In the genomic region with DNA sequence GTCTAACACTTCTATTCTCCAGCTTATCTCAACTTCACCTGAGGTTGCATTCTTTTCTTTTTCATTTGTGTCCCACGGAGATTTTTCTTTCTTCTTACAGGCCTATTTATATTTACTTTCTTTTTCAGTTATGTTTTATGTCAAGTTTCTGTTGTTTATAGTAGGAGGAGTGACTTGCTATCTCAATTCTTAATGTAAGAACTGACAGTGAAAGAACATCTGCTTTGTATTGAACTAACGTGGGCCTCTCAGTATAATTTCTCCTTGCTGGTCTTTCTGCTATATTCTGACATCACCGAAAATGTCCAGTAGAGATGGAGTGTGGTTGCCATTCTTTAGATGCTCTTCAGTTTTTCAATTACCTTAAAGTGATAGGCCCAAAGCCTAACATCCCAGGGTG, we compare ENCODE assay signal across 12 cellular contexts.
A peak's percentile ranks its signal among the peaks of the same experiment; 100 is the strongest.
DNase-seq lines count a peak whose midpoint lies in the region; ATAC-seq, FAIRE-seq and TF ChIP-seq lines count a peak whose summit lies in the region.
"Had no signal": no experiment of that assay in that cellular context is flagged by ENCODE, and none has a peak within 500 bp of the region (broad histone marks: within the 10 kb centered on the region; RNA-seq: fewer than 3 reads in every experiment).

No MANE protein-coding gene starts in this region.

- no peaks in the 10 kb centered on the region for H3K9me2 ChIP-seq in GM23338 (ENCODE audit: insufficient read depth)

- H3K4me3 ChIP-seq in adipocyte (ENCODE audit: low read length) = no peak overlapping the region
- no peak overlapping the region for H3K4me3 ChIP-seq in GM23338
- no peak overlapping the region for H3K4me3 ChIP-seq in pancreas

- H3K9me3 Mint-ChIP-seq in GM23338 = no peaks in the 10 kb centered on the region
- H3K9me3 Mint-ChIP-seq: brain had no signal

- no peak for FAIRE-seq in pancreas (lab: Jason Lieb, UNC)
- FAIRE-seq: keratinocyte had no signal

- H3K27ac ChIP-seq in GM23338 (ENCODE audit: low read depth) (no peak overlapping the region), pancreas (no peak overlapping the region)
- H3K27ac ChIP-seq: neutrophil had no signal

- H3K27me3 Mint-ChIP-seq in GM23338 (ENCODE audit: insufficient read depth, low read depth, poor library complexity) = no peaks in the 10 kb centered on the region
- H3K27me3 Mint-ChIP-seq: brain had no signal

- H2AFZ ChIP-seq in GM23338 = no peak overlapping the region

- no peaks in the 10 kb centered on the region for H3K36me3 Mint-ChIP-seq in GM23338 (ENCODE audit: low read depth)
- H3K36me3 Mint-ChIP-seq: brain had no signal

- H3K4me1 Mint-ChIP-seq in GM23338 = no peaks in the 10 kb centered on the region

- H3K4me3 Mint-ChIP-seq in GM23338 = no peak overlapping the region

- WGBS in pancreas, 2 donors = 65 to 76% methylated on average over 3 of the region's 3 CpGs

- no peak overlapping the region for H3K27ac Mint-ChIP-seq in GM23338

- ATAC-seq in GM18508 (IDR thresholded peaks at IDR 0.05; ENCODE audit: insufficient read depth, unreplicated experiment) (peak; percentile 68), GM21390 (IDR thresholded peaks at IDR 0.05; ENCODE audit: unreplicated experiment) (peak; percentile 91), HG03045 (IDR thresholded peaks at IDR 0.05; ENCODE audit: unreplicated experiment) (peak; percentile 83), GM23338 (no peak), pancreas (no peak)

- no peaks in the 10 kb centered on the region for H3F3A ChIP-seq in GM23338 (replicated peaks; ENCODE audit: low read depth)

- no peak overlapping the region for H3K9ac ChIP-seq in adipocyte (ENCODE audit: low read length)

- H3K36me3 ChIP-seq in adipocyte (ENCODE audit: control insufficient read depth, insufficient read depth, low read length, severe bottlenecking) = no peaks in the 10 kb centered on the region
- H3K36me3 ChIP-seq in GM23338 (ENCODE audit: insufficient read depth) = no peaks in the 10 kb centered on the region
- H3K36me3 ChIP-seq in pancreas = no peaks in the 10 kb centered on the region
- H3K36me3 ChIP-seq: neutrophil had no signal

- no peak overlapping the region for H3K4me2 ChIP-seq in GM23338

- H3K4me1 ChIP-seq in adipocyte (ENCODE audit: control insufficient read depth, insufficient read depth, low read length) (peaks cover 6% of the 10 kb centered on the region), GM23338 (ENCODE audit: insufficient read depth) (no peaks in the 10 kb centered on the region), pancreas (no peaks in the 10 kb centered on the region)

- DNase-seq in adipocyte (ENCODE audit: low read depth) (peak; percentile 14), GM23338 (ENCODE audit: low spot score) (no peak), AG20443 (ENCODE audit: low spot score) (no peak), NOMO-1 (lab: John Stamatoyannopoulos, UW; ENCODE audit: unreplicated experiment in 2 of 2) (no peak), pancreas (no peak)
- DNase-seq: KG1 had no signal

- no peaks in the 10 kb centered on the region for H4K20me1 ChIP-seq in GM23338 (replicated peaks; ENCODE audit: insufficient read depth)

- H3K27me3 ChIP-seq in adipocyte (replicated peaks; ENCODE audit: control insufficient read depth, insufficient read depth, low read length) (no peaks in the 10 kb centered on the region), GM23338 (ENCODE audit: insufficient read depth) (no peaks in the 10 kb centered on the region), pancreas (no peaks in the 10 kb centered on the region)
- H3K27me3 ChIP-seq: neutrophil had no signal

- intact Hi-C loops in pancreas (cut with DNase I) = no loop called here

- TF ChIP-seq CTCF in GM23338 (conservative IDR thresholded peaks at IDR 0.05; ENCODE audit: low read depth in 2 of 2) (no peak), pancreas (IDR thresholded peaks at IDR 0.05) (no peak)

- H3K9me3 ChIP-seq in adipocyte (ENCODE audit: control insufficient read depth, low read length) (no peaks in the 10 kb centered on the region), pancreas (no peaks in the 10 kb centered on the region)
- H3K9me3 ChIP-seq: neutrophil had no signal

- no peaks in the 10 kb centered on the region for H3K79me2 ChIP-seq in GM23338 (replicated peaks; ENCODE audit: insufficient read depth)

TF ChIP-seq in GM23338, 12 proteins besides CTCF, POLR2A, EP300 and RAD21 (continues in another document):
- TF ChIP-seq REST (IDR thresholded peaks at IDR 0.05; ENCODE audit: unreplicated experiment) (no peak), CREB1 (CRISPR knock-in tag; IDR thresholded peaks at IDR 0.05; ENCODE audit: low read depth) (no peak), EZH2 (IDR thresholded peaks at IDR 0.05; ENCODE audit: low read depth, unreplicated experiment) (no peak), STAT1 (IDR thresholded peaks at IDR 0.05; ENCODE audit: unreplicated experiment) (no peak), ZNF114 (CRISPR knock-in tag; IDR thresholded peaks at IDR 0.05) (no peak), ZNF331 (CRISPR knock-in tag; IDR thresholded peaks at IDR 0.05; ENCODE audit: low read depth) (no peak), POLR2AphosphoS5 (IDR thresholded peaks at IDR 0.05; ENCODE audit: low read depth) (no peak), JUNB (IDR thresholded peaks at IDR 0.05; ENCODE audit: unreplicated experiment) (no peak), EZH2phosphoT487 (IDR thresholded peaks at IDR 0.05; ENCODE audit: unreplicated experiment) (no peak)
- TF ChIP-seq, protein P1, sequence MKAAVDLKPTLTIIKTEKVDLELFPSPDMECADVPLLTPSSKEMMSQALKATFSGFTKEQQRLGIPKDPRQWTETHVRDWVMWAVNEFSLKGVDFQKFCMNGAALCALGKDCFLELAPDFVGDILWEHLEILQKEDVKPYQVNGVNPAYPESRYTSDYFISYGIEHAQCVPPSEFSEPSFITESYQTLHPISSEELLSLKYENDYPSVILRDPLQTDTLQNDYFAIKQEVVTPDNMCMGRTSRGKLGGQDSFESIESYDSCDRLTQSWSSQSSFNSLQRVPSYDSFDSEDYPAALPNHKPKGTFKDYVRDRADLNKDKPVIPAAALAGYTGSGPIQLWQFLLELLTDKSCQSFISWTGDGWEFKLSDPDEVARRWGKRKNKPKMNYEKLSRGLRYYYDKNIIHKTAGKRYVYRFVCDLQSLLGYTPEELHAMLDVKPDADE (IDR thresholded peaks at IDR 0.05) = no peak

Comparison
In these comparisons a context has a peak if more than half of its experiments do, and no peak if none do; other contexts are left out.
1. ATAC-seq: peak in GM18508 (single experiment), GM21390 (single experiment) and HG03045 (single experiment); none in GM23338 (single experiment) and pancreas (0 of 4).